Comparison of ENCODE assay signal across 25 cellular contexts in the genomic region with DNA sequence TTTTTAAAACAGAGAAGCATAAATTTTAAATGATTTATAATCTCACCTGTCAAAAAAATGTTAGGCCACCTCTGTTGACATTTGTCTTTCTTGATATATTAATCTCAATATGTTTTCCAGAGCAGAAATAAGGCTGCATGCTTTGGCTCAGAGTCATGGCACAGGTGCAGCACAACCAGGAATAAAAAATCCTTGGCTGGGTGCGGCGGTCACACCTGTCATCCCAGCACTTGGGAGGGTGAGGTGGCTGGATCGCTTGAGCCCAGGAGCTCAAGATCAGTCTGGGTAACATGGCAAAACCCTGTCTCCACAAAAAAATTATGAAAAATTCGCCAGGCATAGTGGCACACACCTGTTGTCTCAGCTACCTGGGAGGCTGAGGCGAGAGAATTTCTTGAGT. TPM values are rescaled to one million over a fixed set of nuclear protein-coding genes. Genes with fewer than 3 reads are reported as not detected.
"Had no signal": no experiment of that assay in that cellular context is flagged by ENCODE, and none has a peak within 500 bp of the region (broad histone marks: within the 10 kb centered on the region; RNA-seq: fewer than 3 reads in every experiment).

No MANE protein-coding gene starts in this region.

- H3K4me3 Mint-ChIP-seq: activated CD4-positive, alpha-beta memory T cell treated with anti-CD3 and anti-CD28 coated beads for 36 hours; activated CD4-positive, alpha-beta T cell treated with anti-CD3 and anti-CD28 coated beads, Interleukin-2, amount 10 ng/mL, durations not matched to agents 7 days and 5 days; activated naive CD4-positive, alpha-beta T cell treated with anti-CD3 and anti-CD28 coated beads for 36 hours; activated naive CD8-positive, alpha-beta T cell; activated T-cell treated with anti-CD3 and anti-CD28 coated beads, Interleukin-2, amount 50 U/mL, for 4 hours had no signal

- ATAC-seq: activated T-cell treated with anti-CD3 and anti-CD28 coated beads, Interleukin-2, amount 50 U/mL, for 4 hours; Panc1; Right ventricle myocardium inferior had no signal

- H3K4me1 Mint-ChIP-seq: activated CD4-positive, alpha-beta T cell treated with anti-CD3 and anti-CD28 coated beads, Interleukin-2, amount 10 ng/mL, durations not matched to agents 7 days and 5 days had no signal

- H3K27ac Mint-ChIP-seq: activated CD4-positive, alpha-beta memory T cell treated with anti-CD3 and anti-CD28 coated beads for 36 hours; activated CD4-positive, alpha-beta T cell treated with anti-CD3 and anti-CD28 coated beads, Interleukin-2, amount 10 ng/mL, durations not matched to agents 7 days and 5 days; activated naive CD4-positive, alpha-beta T cell treated with anti-CD3 and anti-CD28 coated beads for 36 hours; activated naive CD8-positive, alpha-beta T cell had no signal

- H3K27ac ChIP-seq: SK-N-MC, VCaP had no signal

- DNase-seq: activated CD4-positive, alpha-beta memory T cell treated with anti-CD3 and anti-CD28 coated beads for 36 hours; activated CD4-positive, alpha-beta T cell treated with anti-CD3 and anti-CD28 coated beads, Interleukin-2, amount 10 ng/mL, durations not matched to agents 7 days and 5 days; activated CD4-positive, CD25-positive, alpha-beta regulatory T cell; activated CD8-positive, alpha-beta memory T cell treated with anti-CD3 and anti-CD28 coated beads for 24 hours; activated effector memory CD4-positive, alpha-beta T cell treated with anti-CD3 and anti-CD28 coated beads, Interleukin-2, amount 50 U/mL, for 16 hours; activated naive CD4-positive, alpha-beta T cell treated with anti-CD3 and anti-CD28 coated beads for 36 hours; activated T-cell treated with anti-CD3 and anti-CD28 coated beads, Interleukin-2, amount 50 U/mL, for 4 hours; Kasumi-1; KBM-7; NCI-H1092; NCI-H1930; NCI-H2107; NCI-H2171 treated with DMSO at 0.1 percent for 48 hours; NCI-H510A treated with DMSO at 0.1 percent for 48 hours; NCI-H69; NK-92 treated with Interleukin-12 subunit alpha and Interleukin-12 subunit beta, amount 100 ng/mL, for 24 hours; OCI-M1; RPMI8226; T-helper 1 cell had no signal

- H3K36me3 Mint-ChIP-seq: activated CD4-positive, alpha-beta memory T cell treated with anti-CD3 and anti-CD28 coated beads for 36 hours; activated naive CD8-positive, alpha-beta T cell had no signal

- H3K4me3 ChIP-seq: SK-N-MC had no signal

RNA-seq across cellular contexts. Expression of gene CPLX1, which starts 18.1 kb away (rescaled TPM):
- total RNA-seq: M059J had no signal
